Comparison of ENCODE assay signal across 8 cellular contexts in genomic region chr1:43348809-43349593, GRCh38. TPM values are rescaled to one million over a fixed set of nuclear protein-coding genes. Genes with fewer than 3 reads are reported as not detected.
A peak's percentile ranks its signal among the peaks of the same experiment; 100 is the strongest.
DNase-seq lines count a peak whose midpoint lies in the region; ATAC-seq and TF ChIP-seq lines count a peak whose summit lies in the region.

No MANE protein-coding gene starts in this region.

- H3K36me3 ChIP-seq in lower lobe of right lung = no peaks in the 10 kb centered on the region

- peak overlapping the region; percentile 44 for H3K4me3 ChIP-seq in AG09309 (ENCODE audit: control insufficient read depth, low read depth, low read length)
- H3K4me3 ChIP-seq in lower lobe of right lung = peak overlapping the region; percentile 62

- DNase-seq in AG09309 (ENCODE audit: low read depth) (no peak), NCI-H2171 (lab: John Stamatoyannopoulos, UW) (peak; percentile 96), lower lobe of right lung (peak; percentile 94)
- peak; percentile 57 for DNase-seq in activated CD4-positive, alpha-beta T cell treated with anti-CD3 and anti-CD28 coated beads, Interleukin-2, amount 50 U/mL, for 1 hour
- peak; percentile 35 for DNase-seq in effector CD4-positive, alpha-beta T cell
- DNase-seq in stimulated activated CD8-positive, alpha-beta memory T cell treated with anti-CD3 and anti-CD28 coated beads, Interleukin-12 subunit alpha, Interleukin-12 subunit beta, amount 100 ng/mL, for 4 hours (ENCODE audit: low read depth) = peak; percentile 28

- no peaks in the 10 kb centered on the region for H3K27me3 ChIP-seq in lower lobe of right lung (ENCODE audit: low read depth)

- peak overlapping the region; percentile 88 for H3K27ac ChIP-seq in lower lobe of right lung

- peak; percentile 60 for ATAC-seq in GM21515 (IDR thresholded peaks at IDR 0.05; ENCODE audit: unreplicated experiment)
- ATAC-seq in lower lobe of right lung = peak; percentile 98
- no peak for ATAC-seq in GM19467 (IDR thresholded peaks at IDR 0.05; ENCODE audit: unreplicated experiment)

- peaks cover 22% of the 10 kb centered on the region for H3K4me1 ChIP-seq in lower lobe of right lung

- intact Hi-C loops in lower lobe of right lung (cut with DNase I) = no loop called here

- no peak for TF ChIP-seq CTCF in AG09309 (IDR thresholded peaks at IDR 0.05; ENCODE audit: control insufficient read depth, insufficient read depth, low read depth, low read length, missing control alignments)
- TF ChIP-seq CTCF in lower lobe of right lung (IDR thresholded peaks at IDR 0.05) = no peak

- no peaks in the 10 kb centered on the region for H3K9me3 ChIP-seq in lower lobe of right lung

RNA-seq across cellular contexts. Expression of gene CDC20, which starts 9.8 kb away (rescaled TPM):
- total RNA-seq in lower lobe of right lung = 2.4 TPM

RNA-seq across cellular contexts. Expression of gene MPL, which starts 11.4 kb away (rescaled TPM):
- 0.65 TPM for total RNA-seq in lower lobe of right lung

RNA-seq across cellular contexts. Expression of gene ELOVL1, which starts 18.8 kb away (rescaled TPM):
- total RNA-seq in lower lobe of right lung = 99.8 TPM

RNA-seq across cellular contexts. Expression of gene MED8, which starts 40.6 kb away (rescaled TPM):
- total RNA-seq in lower lobe of right lung = 35.4 TPM

RNA-seq across cellular contexts. Expression of gene SZT2, which starts 40.7 kb away (rescaled TPM):
- total RNA-seq in lower lobe of right lung = 71.5 TPM
